In genomic region chr7:70738080-70738479, GRCh38 we compare ENCODE assay signal across 1 cellular context.
TF ChIP-seq lines count a peak whose summit lies in the region.

No MANE protein-coding gene starts in this region.

TF ChIP-seq in A549, 52 proteins besides CTCF, POLR2A, EP300 and RAD21 (continued from another document):
- TF ChIP-seq PBX3 (IDR thresholded peaks at IDR 0.05) (no peak), HEYL (CRISPR knock-in tag; IDR thresholded peaks at IDR 0.05) (no peak), EHMT2 (IDR thresholded peaks at IDR 0.05; ENCODE audit: low read depth) (no peak)
